8 cellular contexts compared by ENCODE assay signal in the genomic region with DNA sequence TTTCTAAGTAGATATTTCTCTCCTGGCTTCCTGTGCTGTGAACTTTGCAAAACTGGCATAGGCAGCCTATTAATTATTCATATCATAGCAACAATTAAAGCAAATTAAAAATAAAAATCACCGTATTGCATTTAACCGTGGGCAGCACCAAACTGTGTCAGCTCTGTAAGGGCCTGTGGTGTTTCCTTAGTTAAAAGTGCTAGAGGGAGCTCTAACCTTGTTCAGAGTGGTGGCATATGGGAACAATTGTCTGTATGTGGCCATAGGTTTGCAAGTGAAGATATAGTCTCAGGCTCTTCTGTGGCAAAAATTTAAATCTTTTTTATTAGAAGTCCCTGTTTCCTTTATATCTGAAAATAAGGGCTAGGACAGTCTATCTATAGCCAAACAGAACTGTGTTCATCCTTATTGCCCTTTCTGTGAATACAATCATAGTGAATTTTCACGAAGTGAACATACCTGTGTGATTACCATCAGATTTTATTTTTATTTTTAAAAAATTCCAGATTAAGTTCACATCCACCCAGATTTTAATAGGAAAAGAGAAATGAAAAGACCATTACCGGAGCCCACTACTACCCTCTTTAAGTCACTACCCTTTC.
A peak's percentile ranks its signal among the peaks of the same experiment; 100 is the strongest.
DNase-seq lines count a peak whose midpoint lies in the region; ATAC-seq and TF ChIP-seq lines count a peak whose summit lies in the region.

No MANE protein-coding gene starts in this region.

- no peak for ATAC-seq in GM21737 (IDR thresholded peaks at IDR 0.05; ENCODE audit: unreplicated experiment)
- no peak for ATAC-seq in HG03097 (IDR thresholded peaks at IDR 0.05; ENCODE audit: low FRiP score, unreplicated experiment)

- H3K27ac ChIP-seq in OCI-LY1 (ENCODE audit: low read depth, low read length, poor library complexity, severe bottlenecking) = no peak overlapping the region

- H2AFZ ChIP-seq in OCI-LY1 (ENCODE audit: low read length) = no peak overlapping the region

- H3K27me3 ChIP-seq in OCI-LY1 (ENCODE audit: insufficient read depth, low read length) = no peaks in the 10 kb centered on the region

- H3K79me2 ChIP-seq in OCI-LY1 (ENCODE audit: insufficient read depth, low read length) = no peaks in the 10 kb centered on the region

- no peaks in the 10 kb centered on the region for H3K4me1 ChIP-seq in OCI-LY1 (ENCODE audit: insufficient read depth, low read length, severe bottlenecking)

- no peak overlapping the region for H3K9ac ChIP-seq in OCI-LY1 (ENCODE audit: low read length)

- H3K36me3 ChIP-seq in OCI-LY1 (ENCODE audit: insufficient read depth, low read length) = no peaks in the 10 kb centered on the region

- H3K4me3 ChIP-seq in AG09309 (ENCODE audit: control insufficient read depth, low read depth, low read length) = no peak overlapping the region
- H3K4me3 ChIP-seq in OCI-LY1 (ENCODE audit: low read depth, low read length, poor library complexity, severe bottlenecking) = no peak overlapping the region

- no peaks in the 10 kb centered on the region for H3K9me3 ChIP-seq in OCI-LY1 (ENCODE audit: low read length)

- no peaks in the 10 kb centered on the region for H4K20me1 ChIP-seq in OCI-LY1 (ENCODE audit: insufficient read depth, low read length)

- H3K9me2 ChIP-seq in OCI-LY1 (ENCODE audit: low read depth, low read length) = no peaks in the 10 kb centered on the region

- no peaks in the 10 kb centered on the region for H3F3A ChIP-seq in OCI-LY1 (ENCODE audit: insufficient read depth, low read length)

- H3K4me2 ChIP-seq in OCI-LY1 (ENCODE audit: low read length) = no peak overlapping the region

- no peak for DNase-seq in AG09309 (ENCODE audit: low read depth)
- DNase-seq in GM20000 (ENCODE audit: low spot score) = peak; percentile 16
- peak; percentile 21 for DNase-seq in fibroblast of gingiva (ENCODE audit: low read depth)
- no peak for DNase-seq in activated CD4-positive, alpha-beta T cell treated with anti-CD3 and anti-CD28 coated beads for 4 hours
- no peak for DNase-seq in effector CD4-positive, alpha-beta T cell

- TF ChIP-seq CTCF in AG09309 (IDR thresholded peaks at IDR 0.05; ENCODE audit: control insufficient read depth, insufficient read depth, low read depth, low read length, missing control alignments) (peak; percentile 30), GM20000 (IDR thresholded peaks at IDR 0.05; ENCODE audit: extremely low read depth, missing control alignments) (peak; percentile 22), OCI-LY1 (IDR thresholded peaks at IDR 0.05; ENCODE audit: low read length) (peak; percentile 31; the same call in 1 of the 2 replicates)

Comparison
In these comparisons a context has a peak if more than half of its experiments do, and no peak if none do; other contexts are left out.
1. DNase-seq: peak in GM20000 (single experiment) and fibroblast of gingiva (single experiment); none in AG09309 (single experiment), activated CD4-positive, alpha-beta T cell treated with anti-CD3 and anti-CD28 coated beads for 4 hours (0 of 2) and effector CD4-positive, alpha-beta T cell (single experiment).
2. Peak in every context shown above with its lines, with median percentiles within 50 percentile points of each other: CTCF ChIP-seq.